10 cellular contexts compared by ENCODE assay signal in the genomic region with DNA sequence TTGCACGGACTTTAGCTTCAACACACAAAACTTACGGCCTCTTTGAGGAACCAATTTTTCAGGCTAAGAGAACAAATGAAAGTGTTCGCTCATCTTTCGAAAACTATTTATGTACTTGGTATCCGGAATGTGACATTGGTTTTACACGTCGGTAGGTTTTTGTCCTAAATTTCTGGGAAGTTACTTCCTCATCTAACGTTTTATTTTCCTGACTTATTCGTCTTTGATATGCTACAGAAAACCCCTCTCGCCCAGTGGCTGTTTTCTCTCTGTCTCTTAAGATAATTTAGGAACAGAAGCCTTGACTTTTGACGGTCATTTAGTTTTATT. TPM values are rescaled to one million over a fixed set of nuclear protein-coding genes. Genes with fewer than 3 reads are reported as not detected.
DNase-seq lines count a peak whose midpoint lies in the region; ATAC-seq, FAIRE-seq and TF ChIP-seq lines count a peak whose summit lies in the region.
"Had no signal": no experiment of that assay in that cellular context is flagged by ENCODE, and none has a peak within 500 bp of the region (broad histone marks: within the 10 kb centered on the region; RNA-seq: fewer than 3 reads in every experiment).

No MANE protein-coding gene starts in this region.

- FAIRE-seq in D721Med (lab: Jason Lieb, UNC), result no peak

- peaks cover 87% of the 10 kb centered on the region for H3K27me3 ChIP-seq in iPS-18a (ENCODE audit: control insufficient read depth, insufficient read depth, low read length)
- H3K27me3 ChIP-seq: ovary had no signal

- no peak overlapping the region for H3K9ac ChIP-seq in iPS-18a (ENCODE audit: low read length)

- ATAC-seq in WTC11, result no peak
- ATAC-seq in stimulated activated effector memory CD8-positive, alpha-beta T cell treated with anti-CD3 and anti-CD28 coated beads, Interleukin-12 subunit alpha, Interleukin-12 subunit beta, amount 100 ng/mL, for 72 hours, result no peak
- ATAC-seq in HG02763 (IDR thresholded peaks at IDR 0.05; ENCODE audit: unreplicated experiment), result no peak
- ATAC-seq: activated CD4-positive, alpha-beta T cell treated with anti-CD3 and anti-CD28 coated beads for 36 hours had no signal

- DNase-seq in GM20000 (ENCODE audit: low spot score) (peak; percentile 59), WTC11 (ENCODE audit: low spot score) (no peak), D721Med (ENCODE audit: insufficient read length, low spot score) (no peak), NCI-H748 treated with DMSO at 0.1 percent for 48 hours (lab: John Stamatoyannopoulos, UW) (no peak)
- no peak for DNase-seq in stimulated activated effector memory CD8-positive, alpha-beta T cell treated with anti-CD3 and anti-CD28 coated beads, Interleukin-12 subunit alpha, Interleukin-12 subunit beta, amount 100 ng/mL, for 72 hours (ENCODE audit: low spot score in 2 of 2)
- DNase-seq: dermis blood vessel endothelial cell, ovary had no signal

- no peaks in the 10 kb centered on the region for H3K36me3 ChIP-seq in iPS-18a (ENCODE audit: control insufficient read depth, low read depth, low read length)
- H3K36me3 ChIP-seq: ovary had no signal

- H3K9me3 ChIP-seq in iPS-18a (ENCODE audit: control insufficient read depth, low read depth, low read length), result no peaks in the 10 kb centered on the region
- H3K9me3 ChIP-seq: ovary had no signal

- peak overlapping the region; percentile 64 for H3K4me3 ChIP-seq in iPS-18a (ENCODE audit: low read length)

- H3K9me3 Mint-ChIP-seq in WTC11, result no peaks in the 10 kb centered on the region
- H3K9me3 Mint-ChIP-seq in stimulated activated effector memory CD8-positive, alpha-beta T cell treated with anti-CD3 and anti-CD28 coated beads, Interleukin-12 subunit alpha, Interleukin-12 subunit beta, amount 100 ng/mL, for 72 hours, result no peaks in the 10 kb centered on the region

- H3K36me3 Mint-ChIP-seq in WTC11, result no peaks in the 10 kb centered on the region
- no peaks in the 10 kb centered on the region for H3K36me3 Mint-ChIP-seq in stimulated activated effector memory CD8-positive, alpha-beta T cell treated with anti-CD3 and anti-CD28 coated beads, Interleukin-12 subunit alpha, Interleukin-12 subunit beta, amount 100 ng/mL, for 72 hours

- H3K27me3 Mint-ChIP-seq in WTC11 (ENCODE audit: low read depth), result peaks cover 91% of the 10 kb centered on the region

- H3K4me1 ChIP-seq in iPS-18a (ENCODE audit: control insufficient read depth, low read depth, low read length), result peaks cover 11% of the 10 kb centered on the region

- no peak overlapping the region for H3K27ac Mint-ChIP-seq in WTC11
- no peak overlapping the region for H3K27ac Mint-ChIP-seq in stimulated activated effector memory CD8-positive, alpha-beta T cell treated with anti-CD3 and anti-CD28 coated beads, Interleukin-12 subunit alpha, Interleukin-12 subunit beta, amount 100 ng/mL, for 72 hours
- H3K27ac Mint-ChIP-seq: activated CD4-positive, alpha-beta T cell treated with anti-CD3 and anti-CD28 coated beads for 36 hours had no signal

- CTCF ChIA-PET in WTC11 (lab: Charles Lee), result interaction anchor here (1.2 kb wide), 1 partner anchor 236 kb away, joined by 3 read pairs; no protein-coding TSS in a partner anchor

- H3K4me3 Mint-ChIP-seq in WTC11, result peak overlapping the region; percentile 68
- H3K4me3 Mint-ChIP-seq in stimulated activated effector memory CD8-positive, alpha-beta T cell treated with anti-CD3 and anti-CD28 coated beads, Interleukin-12 subunit alpha, Interleukin-12 subunit beta, amount 100 ng/mL, for 72 hours, result peak overlapping the region; percentile 4
- H3K4me3 Mint-ChIP-seq: activated CD4-positive, alpha-beta T cell treated with anti-CD3 and anti-CD28 coated beads for 36 hours had no signal

- POLR2A ChIA-PET in WTC11 (lab: Charles Lee), result no interaction called here

- peaks cover 29% of the 10 kb centered on the region for H3K4me1 Mint-ChIP-seq in WTC11
- H3K4me1 Mint-ChIP-seq in stimulated activated effector memory CD8-positive, alpha-beta T cell treated with anti-CD3 and anti-CD28 coated beads, Interleukin-12 subunit alpha, Interleukin-12 subunit beta, amount 100 ng/mL, for 72 hours, result peaks cover 18% of the 10 kb centered on the region

- TF ChIP-seq CTCF in GM20000 (IDR thresholded peaks at IDR 0.05; ENCODE audit: extremely low read depth, missing control alignments) (no peak), WTC11 (IDR thresholded peaks at IDR 0.05) (no peak), D721Med (IDR thresholded peaks at IDR 0.05; ENCODE audit: insufficient read depth, missing control alignments) (no peak)

- no peak overlapping the region for H3K27ac ChIP-seq in iPS-18a (ENCODE audit: low read length)
- H3K27ac ChIP-seq: ovary had no signal

TF ChIP-seq in WTC11, 78 proteins besides CTCF, POLR2A, EP300 and RAD21 (continues in another document):
- TF ChIP-seq, protein P1, sequence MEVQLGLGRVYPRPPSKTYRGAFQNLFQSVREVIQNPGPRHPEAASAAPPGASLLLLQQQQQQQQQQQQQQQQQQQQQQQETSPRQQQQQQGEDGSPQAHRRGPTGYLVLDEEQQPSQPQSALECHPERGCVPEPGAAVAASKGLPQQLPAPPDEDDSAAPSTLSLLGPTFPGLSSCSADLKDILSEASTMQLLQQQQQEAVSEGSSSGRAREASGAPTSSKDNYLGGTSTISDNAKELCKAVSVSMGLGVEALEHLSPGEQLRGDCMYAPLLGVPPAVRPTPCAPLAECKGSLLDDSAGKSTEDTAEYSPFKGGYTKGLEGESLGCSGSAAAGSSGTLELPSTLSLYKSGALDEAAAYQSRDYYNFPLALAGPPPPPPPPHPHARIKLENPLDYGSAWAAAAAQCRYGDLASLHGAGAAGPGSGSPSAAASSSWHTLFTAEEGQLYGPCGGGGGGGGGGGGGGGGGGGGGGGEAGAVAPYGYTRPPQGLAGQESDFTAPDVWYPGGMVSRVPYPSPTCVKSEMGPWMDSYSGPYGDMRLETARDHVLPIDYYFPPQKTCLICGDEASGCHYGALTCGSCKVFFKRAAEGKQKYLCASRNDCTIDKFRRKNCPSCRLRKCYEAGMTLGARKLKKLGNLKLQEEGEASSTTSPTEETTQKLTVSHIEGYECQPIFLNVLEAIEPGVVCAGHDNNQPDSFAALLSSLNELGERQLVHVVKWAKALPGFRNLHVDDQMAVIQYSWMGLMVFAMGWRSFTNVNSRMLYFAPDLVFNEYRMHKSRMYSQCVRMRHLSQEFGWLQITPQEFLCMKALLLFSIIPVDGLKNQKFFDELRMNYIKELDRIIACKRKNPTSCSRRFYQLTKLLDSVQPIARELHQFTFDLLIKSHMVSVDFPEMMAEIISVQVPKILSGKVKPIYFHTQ (CRISPR knock-in tag; IDR thresholded peaks at IDR 0.05), result no peak
- TF ChIP-seq, protein P2, sequence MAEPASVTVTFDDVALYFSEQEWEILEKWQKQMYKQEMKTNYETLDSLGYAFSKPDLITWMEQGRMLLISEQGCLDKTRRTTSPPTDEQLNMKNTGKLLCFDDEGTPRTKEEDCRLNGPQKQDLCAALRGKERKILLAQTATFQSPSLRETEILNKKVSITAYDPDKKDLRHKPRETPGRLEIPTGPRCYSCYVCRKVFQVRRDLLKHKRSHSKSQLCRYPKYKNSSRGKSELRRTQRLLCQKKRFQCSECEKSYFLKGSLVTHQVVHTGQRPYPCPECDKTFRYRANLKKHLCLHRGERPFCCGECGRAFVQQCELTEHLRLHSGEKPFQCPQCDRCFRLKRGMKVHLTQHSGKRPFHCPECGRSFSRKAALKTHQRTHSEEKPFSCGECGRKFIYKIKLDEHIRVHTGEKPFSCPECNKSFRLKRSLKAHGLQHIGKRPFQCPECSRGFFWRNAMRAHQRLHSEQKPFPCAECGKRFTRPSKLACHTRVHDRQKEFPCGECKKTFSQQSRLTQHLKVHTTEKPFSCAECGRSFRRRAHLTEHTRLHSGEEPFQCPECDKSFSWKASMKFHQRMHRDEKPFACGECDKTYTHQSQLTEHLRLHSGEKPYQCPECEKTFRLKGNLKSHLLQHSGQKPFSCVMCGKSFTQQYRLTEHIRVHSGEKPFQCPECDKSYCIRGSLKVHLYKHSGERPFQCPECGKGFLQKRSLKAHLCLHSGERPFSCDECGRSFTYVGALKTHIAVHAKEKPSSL (CRISPR knock-in tag; conservative IDR thresholded peaks at IDR 0.05), result no peak
- TF ChIP-seq TP53 (CRISPR knock-in tag; IDR thresholded peaks at IDR 0.05) (no peak), SMAD3 (CRISPR knock-in tag; IDR thresholded peaks at IDR 0.05; ENCODE audit: borderline replicate concordance) (no peak), SMAD4 (CRISPR knock-in tag; IDR thresholded peaks at IDR 0.05) (no peak), OVOL2 (CRISPR knock-in tag; IDR thresholded peaks at IDR 0.05; ENCODE audit: borderline replicate concordance) (no peak), SOX15 (CRISPR knock-in tag; IDR thresholded peaks at IDR 0.05) (no peak), ATF1 (CRISPR knock-in tag; IDR thresholded peaks at IDR 0.05) (no peak), ZBTB21 (CRISPR knock-in tag; IDR thresholded peaks at IDR 0.05; ENCODE audit: borderline replicate concordance) (no peak), NR2C2 (CRISPR knock-in tag; IDR thresholded peaks at IDR 0.05) (no peak)
- TF ChIP-seq, protein P3, sequence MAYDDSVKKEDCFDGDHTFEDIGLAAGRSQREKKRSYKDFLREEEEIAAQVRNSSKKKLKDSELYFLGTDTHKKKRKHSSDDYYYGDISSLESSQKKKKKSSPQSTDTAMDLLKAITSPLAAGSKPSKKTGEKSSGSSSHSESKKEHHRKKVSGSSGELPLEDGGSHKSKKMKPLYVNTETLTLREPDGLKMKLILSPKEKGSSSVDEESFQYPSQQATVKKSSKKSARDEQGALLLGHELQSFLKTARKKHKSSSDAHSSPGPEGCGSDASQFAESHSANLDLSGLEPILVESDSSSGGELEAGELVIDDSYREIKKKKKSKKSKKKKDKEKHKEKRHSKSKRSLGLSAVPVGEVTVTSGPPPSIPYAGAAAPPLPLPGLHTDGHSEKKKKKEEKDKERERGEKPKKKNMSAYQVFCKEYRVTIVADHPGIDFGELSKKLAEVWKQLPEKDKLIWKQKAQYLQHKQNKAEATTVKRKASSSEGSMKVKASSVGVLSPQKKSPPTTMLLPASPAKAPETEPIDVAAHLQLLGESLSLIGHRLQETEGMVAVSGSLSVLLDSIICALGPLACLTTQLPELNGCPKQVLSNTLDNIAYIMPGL (CRISPR knock-in tag; IDR thresholded peaks at IDR 0.05), result no peak

RNA-seq across cellular contexts. Expression of a gene that starts 0.9 kb away (rescaled TPM):
- total RNA-seq in WTC11 (2021), result 0.59 to 1.4 TPM (median 0.71 TPM) in 3 replicates
- total RNA-seq: activated CD4-positive, alpha-beta T cell treated with anti-CD3 and anti-CD28 coated beads for 36 hours had no signal
